ENCODE assay signal across 8 cellular contexts in genomic region chr7:98240961-98241673, GRCh38. TPM values are rescaled to one million over a fixed set of nuclear protein-coding genes. Genes with fewer than 3 reads are reported as not detected.
DNase-seq lines count a peak whose midpoint lies in the region; ATAC-seq and TF ChIP-seq lines count a peak whose summit lies in the region.

No MANE protein-coding gene starts in this region.

- H3K27me3 Mint-ChIP-seq in activated T-cell treated with anti-CD3 and anti-CD28 coated beads, Interleukin-2, amount 50 U/mL, for 72 hours (ENCODE audit: low read depth): no peaks in the 10 kb centered on the region

- H3K4me3 ChIP-seq in right cardiac atrium (ENCODE audit: low read length): no peak overlapping the region

- H3K27me3 ChIP-seq in right cardiac atrium (ENCODE audit: control insufficient read depth, insufficient read depth): no peaks in the 10 kb centered on the region

- no peaks in the 10 kb centered on the region for H3K9me3 ChIP-seq in right cardiac atrium (ENCODE audit: control insufficient read depth, low read length)

- intact Hi-C loops in right cardiac atrium (cut with DNase I): loop anchor here in 1 of 4 donors (5.0 kb wide), 1 partner anchor 214 kb away; no protein-coding TSS in a partner anchor

- 67% methylated on average over 19 of the region's 19 CpGs for WGBS in right cardiac atrium

- DNase-seq in AG09319 (ENCODE audit: extremely low read depth, low read depth): no peak
- peak; percentile 22 to 31 for DNase-seq in Kasumi-1 (lab: John Stamatoyannopoulos, UW)
- peak; percentile 21 to 35 for DNase-seq in activated T-cell treated with anti-CD3 and anti-CD28 coated beads, Interleukin-2, amount 50 U/mL, for 72 hours
- peak in 2 of 3 donors; percentile 71 to 80 for DNase-seq in right cardiac atrium
- DNase-seq in stimulated activated CD4-positive, alpha-beta T cell treated with anti-CD3 and anti-CD28 coated beads, Interleukin-2, amount 100 ng/mL, for 24 hours: peak; percentile 30 to 37
- no peak for DNase-seq in NCI-H2171 treated with DMSO at 0.1 percent for 48 hours (lab: John Stamatoyannopoulos, UW)

- no peak overlapping the region for H3K27ac ChIP-seq in right cardiac atrium (ENCODE audit: low read length)

- TF ChIP-seq CTCF in AG09319 (IDR thresholded peaks at IDR 0.05; ENCODE audit: low read depth, low read length) (peak; percentile 65), GM12874 (IDR thresholded peaks at IDR 0.05; ENCODE audit: insufficient read depth, low read depth, low read length) (peak; percentile 84)

- H3K4me1 Mint-ChIP-seq in activated T-cell treated with anti-CD3 and anti-CD28 coated beads, Interleukin-2, amount 50 U/mL, for 72 hours (ENCODE audit: low read depth): no peaks in the 10 kb centered on the region

- H3K4me1 ChIP-seq in right cardiac atrium (ENCODE audit: control insufficient read depth, insufficient read depth, low read length): no peaks in the 10 kb centered on the region

- no peak overlapping the region for H3K27ac Mint-ChIP-seq in activated T-cell treated with anti-CD3 and anti-CD28 coated beads, Interleukin-2, amount 50 U/mL, for 72 hours

- no peak overlapping the region for H3K4me3 Mint-ChIP-seq in activated T-cell treated with anti-CD3 and anti-CD28 coated beads, Interleukin-2, amount 50 U/mL, for 72 hours

- peaks cover 0 to 2% of the 10 kb centered on the region in 2 donors for H3K36me3 Mint-ChIP-seq in activated T-cell treated with anti-CD3 and anti-CD28 coated beads, Interleukin-2, amount 50 U/mL, for 72 hours (ENCODE audit: insufficient read depth in 2 of 2)

- no peaks in the 10 kb centered on the region for H3K9me3 Mint-ChIP-seq in activated T-cell treated with anti-CD3 and anti-CD28 coated beads, Interleukin-2, amount 50 U/mL, for 72 hours

- no peak for ATAC-seq in activated T-cell treated with anti-CD3 and anti-CD28 coated beads, Interleukin-2, amount 50 U/mL, for 72 hours (replicated peaks in 1 of 2)
- peak; percentile 36 to 51 for ATAC-seq in right cardiac atrium
- no peak for ATAC-seq in GM19023 (IDR thresholded peaks at IDR 0.05; ENCODE audit: unreplicated experiment)

RNA-seq across cellular contexts. Expression of gene TECPR1, which starts 10.9 kb away (rescaled TPM):
- 10 to 100 TPM; 40.7 to 53.0 TPM for total RNA-seq in activated T-cell treated with anti-CD3 and anti-CD28 coated beads, Interleukin-2, amount 50 U/mL, for 72 hours
- 10 to 100 TPM; 20.9 to 25.5 (median 25.1) TPM for total RNA-seq in right cardiac atrium
- 10.5 TPM for polyA plus RNA-seq in right cardiac atrium

RNA-seq across cellular contexts. Expression of gene BHLHA15, which starts 29.9 kb away (rescaled TPM):
- 1 to 10 TPM in 1 of 2 donors, under 1 TPM in 1; 0.65 to 3.3 TPM for total RNA-seq in activated T-cell treated with anti-CD3 and anti-CD28 coated beads, Interleukin-2, amount 50 U/mL, for 72 hours
- under 1 TPM in 2 of 4 donors, not detected in 2; 0.53 to 0.57 TPM for total RNA-seq in right cardiac atrium
- polyA plus RNA-seq in right cardiac atrium: not detected

RNA-seq across cellular contexts. Expression of gene BRI3, which starts 40.4 kb away (rescaled TPM):
- total RNA-seq in activated T-cell treated with anti-CD3 and anti-CD28 coated beads, Interleukin-2, amount 50 U/mL, for 72 hours: 10 to 100 TPM; 84.2 to 90.0 TPM
- 100 to 1,000 TPM; 156 to 203 (median 187) TPM for total RNA-seq in right cardiac atrium
- 209 TPM for polyA plus RNA-seq in right cardiac atrium

Comparison
In these comparisons a context has a peak if more than half of its experiments do, and no peak if none do; other contexts are left out.
1. DNase-seq: peak in Kasumi-1 (2 of 2), activated T-cell treated with anti-CD3 and anti-CD28 coated beads, Interleukin-2, amount 50 U/mL, for 72 hours (2 of 2), right cardiac atrium (2 of 3) and stimulated activated CD4-positive, alpha-beta T cell treated with anti-CD3 and anti-CD28 coated beads, Interleukin-2, amount 100 ng/mL, for 24 hours (2 of 2); none in AG09319 (single experiment) and NCI-H2171 treated with DMSO at 0.1 percent for 48 hours (single experiment).
2. ATAC-seq: peak in right cardiac atrium (2 of 2); none in activated T-cell treated with anti-CD3 and anti-CD28 coated beads, Interleukin-2, amount 50 U/mL, for 72 hours (0 of 2) and GM19023 (single experiment).